19 cellular contexts compared by ENCODE assay signal in genomic region chr11:112229159-112229558, GRCh38. TPM values are rescaled to one million over a fixed set of nuclear protein-coding genes. Genes with fewer than 3 reads are reported as not detected.
DNase-seq lines count a peak whose midpoint lies in the region; ATAC-seq, FAIRE-seq and TF ChIP-seq lines count a peak whose summit lies in the region.
"Had no signal": no experiment of that assay in that cellular context is flagged by ENCODE, and none has a peak within 500 bp of the region (broad histone marks: within the 10 kb centered on the region; RNA-seq: fewer than 3 reads in every experiment).

No MANE protein-coding gene starts in this region.

- ATAC-seq in IMR-90 (ENCODE audit: low read depth) (no peak), K562 (no peak), natural killer cell (no peak)
- ATAC-seq: A549; CD8-positive, alpha-beta T cell; GM23338 had no signal

- no CpG with 5 or more reads among the region's 7 CpGs for WGBS in IMR-90 (ENCODE audit: extremely low coverage in 2 of 2, insufficient read length in 1 of 2), 2 experiments
- WGBS in K562 (ENCODE audit: insufficient coverage, low coverage, missing lambda C conversion rate), result 88% methylated on average over 7 of the region's 7 CpGs
- WGBS in smooth muscle cell (ENCODE audit: low lambda C conversion rate), result 99% methylated on average over 7 of the region's 7 CpGs

- H2BK120ac ChIP-seq in IMR-90 (ENCODE audit: low read depth, low read length), result peak overlapping the region; percentile 36; the same call in 1 of the 2 replicates

- no peaks in the 10 kb centered on the region for H3K27me3 ChIP-seq in IMR-90 (ENCODE audit: control insufficient read depth, insufficient read depth, low read length)
- no peaks in the 10 kb centered on the region for H3K27me3 ChIP-seq in K562 (ENCODE audit: control insufficient read depth in 2 of 2, insufficient read depth in 2 of 2, low read length in 2 of 2)
- no peaks in the 10 kb centered on the region for H3K27me3 ChIP-seq in smooth muscle cell (ENCODE audit: low read depth)

- no peak overlapping the region for H2AFZ ChIP-seq in IMR-90 (replicated peaks; ENCODE audit: low read length, poor library complexity)
- H2AFZ ChIP-seq in K562 (ENCODE audit: low read depth, low read length), result no peak overlapping the region
- H2AFZ ChIP-seq in smooth muscle cell (ENCODE audit: low read depth), result no peak overlapping the region
- H2AFZ ChIP-seq: GM23338 had no signal

- H4K20me1 ChIP-seq in IMR-90 (ENCODE audit: insufficient read depth, low read length) (peaks cover 6% of the 10 kb centered on the region; the same call in 1 of the 2 replicates), K562 (replicated peaks; ENCODE audit: control insufficient read depth, insufficient read depth, low read length) (no peaks in the 10 kb centered on the region), smooth muscle cell (ENCODE audit: low read depth) (no peaks in the 10 kb centered on the region)

- H3K4me3 Mint-ChIP-seq in activated naive CD8-positive, alpha-beta T cell treated with anti-CD3 and anti-CD28 coated beads for 36 hours, result no peak overlapping the region
- no peak overlapping the region for H3K4me3 Mint-ChIP-seq in natural killer cell
- H3K4me3 Mint-ChIP-seq: CD14-positive monocyte; CD8-positive, alpha-beta T cell; GM23338 had no signal

- no peak overlapping the region for H4K91ac ChIP-seq in IMR-90 (ENCODE audit: insufficient read depth, low read depth, low read length)

- TF ChIP-seq POLR2A in IMR-90 (IDR thresholded peaks at IDR 0.05; ENCODE audit: low read depth, low read length) (no peak), K562 (conservative IDR thresholded peaks at IDR 0.05) (no peak)

- peaks cover 12% of the 10 kb centered on the region for H3K36me3 Mint-ChIP-seq in activated naive CD8-positive, alpha-beta T cell treated with anti-CD3 and anti-CD28 coated beads for 36 hours
- H3K36me3 Mint-ChIP-seq in natural killer cell, result no peaks in the 10 kb centered on the region

- H3K9me3 ChIP-seq in IMR-90 (ENCODE audit: control insufficient read depth, insufficient read depth, low read length), result no peaks in the 10 kb centered on the region
- H3K9me3 ChIP-seq in SK-N-MC (ENCODE audit: low read depth, low read length), result no peaks in the 10 kb centered on the region
- no peaks in the 10 kb centered on the region for H3K9me3 ChIP-seq in K562 (replicated peaks; ENCODE audit: control insufficient read depth, insufficient read depth, low read depth, low read length)
- no peaks in the 10 kb centered on the region for H3K9me3 ChIP-seq in smooth muscle cell (replicated peaks; ENCODE audit: low read depth)
- H3K9me3 ChIP-seq: A549, Caco-2 had no signal

- H3K18ac ChIP-seq in IMR-90 (ENCODE audit: low read depth, low read length), result no peak overlapping the region; the same call in 1 of the 2 replicates

- H3K27ac ChIP-seq in IMR-90 (ENCODE audit: insufficient read depth, low read length) (no peak overlapping the region), SK-N-MC (no peak overlapping the region), K562 (ENCODE audit: extremely low read depth, low read depth, low read length) (no peak overlapping the region), smooth muscle cell (ENCODE audit: low read depth) (peak overlapping the region; percentile 64)
- H3K27ac ChIP-seq: A549 had no signal

- TF ChIP-seq RAD21 in IMR-90 (IDR thresholded peaks at IDR 0.05; ENCODE audit: low read length) (no peak), K562 (CRISPR knock-in tag; conservative IDR thresholded peaks at IDR 0.05 in 1 of 2, IDR thresholded peaks at IDR 0.05 in 1 of 2) (no peak)

- peak overlapping the region in 1 of 2 experiments; percentile 3; a peak in 1 of 4 replicates for H4K8ac ChIP-seq in IMR-90 (ENCODE audit: low read depth in 2 of 2, low read length in 2 of 2)

- TF ChIP-seq EP300 in K562 (IDR thresholded peaks at IDR 0.05; ENCODE audit: low read length), result no peak

- H3K56ac ChIP-seq in IMR-90 (ENCODE audit: extremely low read depth, insufficient read depth, low read length), result no peak overlapping the region

- no peak overlapping the region for H4K5ac ChIP-seq in IMR-90 (ENCODE audit: low read depth, low read length)

- FAIRE-seq in K562 (lab: Jason Lieb, UNC), result no peak
- FAIRE-seq: A549, HTR-8/SVneo had no signal

- H3K4me3 ChIP-seq in IMR-90 (ENCODE audit: insufficient read depth, low read depth, low read length) (no peak overlapping the region), SK-N-MC (no peak overlapping the region), K562 (no peak overlapping the region), smooth muscle cell (no peak overlapping the region)
- H3K4me3 ChIP-seq: A549, GM23338 had no signal

- dilution Hi-C loops in IMR-90 (cut with HindIII; ENCODE audit: low sequenced_read_pairs, unreplicated experiment), result no loop called here

- in situ Hi-C loops in IMR-90 (cut with MboI; ENCODE audit: low sequenced_read_pairs), result loop anchor here (10.0 kb wide), 2 partner anchors 136 to 1056 kb away; no protein-coding TSS in a partner anchor
- in situ Hi-C loops in K562 (cut with MboI), result loop anchor here (10.0 kb wide), 2 partner anchors 326 to 624 kb away; partner anchors contain the start of gene SIK2

- BruUV-seq in IMR-90 (replicated peaks; lab: Mats Ljungman, UMichigan) (no TSS peak), K562 (replicated peaks; lab: Mats Ljungman, UMichigan) (no TSS peak)

- no peak overlapping the region for H3K9ac ChIP-seq in IMR-90 (ENCODE audit: low read depth, low read length)
- H3K9ac ChIP-seq in SK-N-MC (ENCODE audit: insufficient read length), result peak overlapping the region; percentile 26
- H3K9ac ChIP-seq in K562 (ENCODE audit: insufficient read depth in 1 of 2, low read depth in 2 of 2, low read length in 2 of 2), result no peak overlapping the region
- H3K9ac ChIP-seq in smooth muscle cell (ENCODE audit: low read depth), result no peak overlapping the region

- intact Hi-C loops in IMR-90 (cut with micrococcal nuclease) (loop anchor here (10.0 kb wide), 2 partner anchors 326 to 354 kb away; partner anchors contain the start of genes ALG9, CFAP68 and FDXACB1), K562 (cut with micrococcal nuclease) (no loop called here), posterior vena cava (cut with DNase I) (no loop called here), natural killer cell (cut with micrococcal nuclease) (loop anchor here (10.0 kb wide), 1 partner anchor 226 kb away; no protein-coding TSS in a partner anchor)

- H2AK5ac ChIP-seq in IMR-90 (ENCODE audit: low read depth, low read length), result no peak overlapping the region

- H3K79me2 ChIP-seq in K562 (ENCODE audit: control insufficient read depth, insufficient read depth, low read length) (peaks cover 26% of the 10 kb centered on the region), smooth muscle cell (ENCODE audit: low read depth) (peaks cover 48% of the 10 kb centered on the region)

- CTCF ChIA-PET in IMR-90 (lab: Yijun Ruan, JAX), result interaction anchor here (2.4 kb wide), 1 partner anchor 51 kb away, joined by 10 read pairs; no protein-coding TSS in a partner anchor
- CTCF ChIA-PET in K562 (lab: Yijun Ruan, JAX; ENCODE audit: low intra/inter-chr PET ratio), result no interaction called here

- H3K4ac ChIP-seq in IMR-90 (ENCODE audit: low read depth, low read length), result no peak overlapping the region

- peaks cover 12% of the 10 kb centered on the region for H3K36me3 ChIP-seq in IMR-90 (ENCODE audit: control insufficient read depth, insufficient read depth, low read length)
- H3K36me3 ChIP-seq in SK-N-MC (ENCODE audit: insufficient read depth, low read length), result peaks cover 49% of the 10 kb centered on the region
- peaks cover 50% of the 10 kb centered on the region for H3K36me3 ChIP-seq in K562 (ENCODE audit: control insufficient read depth, insufficient read depth, low read length)
- H3K36me3 ChIP-seq in smooth muscle cell (ENCODE audit: low read depth), result no peaks in the 10 kb centered on the region

- peaks cover 24 to 52% of the 10 kb centered on the region in 2 experiments for H3K79me1 ChIP-seq in IMR-90 (ENCODE audit: low read depth in 1 of 2, low read length in 2 of 2)

- peaks cover 15% of the 10 kb centered on the region for H3K4me1 Mint-ChIP-seq in activated naive CD8-positive, alpha-beta T cell treated with anti-CD3 and anti-CD28 coated beads for 36 hours
- H3K4me1 Mint-ChIP-seq in natural killer cell, result peaks cover 20 to 30% of the 10 kb centered on the region in 2 donors

- no peak overlapping the region for H2AK9ac ChIP-seq in IMR-90 (replicated peaks; ENCODE audit: low read depth, low read length, poor library complexity)

- H3K4me2 ChIP-seq in IMR-90 (ENCODE audit: low read depth, low read length), result no peak overlapping the region
- H3K4me2 ChIP-seq in K562 (ENCODE audit: insufficient read depth, low read length), result no peak overlapping the region
- H3K4me2 ChIP-seq in smooth muscle cell, result no peak overlapping the region
- H3K4me2 ChIP-seq: A549, GM23338 had no signal

- no peak overlapping the region for H2BK20ac ChIP-seq in IMR-90 (ENCODE audit: low read depth, low read length)

- TF ChIP-seq CTCF in IMR-90 (conservative IDR thresholded peaks at IDR 0.05; ENCODE audit: low read depth, low read length), result no peak
- TF ChIP-seq CTCF in K562 (IDR thresholded peaks at IDR 0.05 in 2 of 3, conservative IDR thresholded peaks at IDR 0.05 in 1 of 3; ENCODE audit: insufficient read depth in 2 of 3, low read depth in 1 of 3, low read length in 3 of 3), result no peak
- no peak for TF ChIP-seq CTCF in smooth muscle cell (IDR thresholded peaks at IDR 0.05; ENCODE audit: borderline replicate concordance, insufficient read depth, poor library complexity, severe bottlenecking)
- TF ChIP-seq CTCF in natural killer cell (IDR thresholded peaks at IDR 0.05), result no peak

- H2BK5ac ChIP-seq in IMR-90 (ENCODE audit: low read depth, low read length, poor library complexity, severe bottlenecking), result peak overlapping the region; percentile 55

- H3K23ac ChIP-seq in IMR-90 (ENCODE audit: low read depth, low read length), result no peak overlapping the region

- DNase-seq in IMR-90 (no peak), SK-N-MC (ENCODE audit: low read depth, low spot score) (no peak), K562 (ENCODE audit: extremely low read depth in 1 of 4, low spot score in 3 of 4) (no peak), smooth muscle cell (lab: John Stamatoyannopoulos, UW; ENCODE audit: unreplicated experiment) (no peak), posterior vena cava (ENCODE audit: low spot score) (no peak), natural killer cell (no peak), COLO829 (ENCODE audit: low spot score) (no peak)
- no peak for DNase-seq in activated naive CD8-positive, alpha-beta T cell treated with anti-CD3 and anti-CD28 coated beads for 36 hours
- DNase-seq: Caco-2; CD8-positive, alpha-beta T cell; DMS 273 treated with DMSO at 0.1 percent for 48 hours; H7; KG1 had no signal

- H3K27me3 Mint-ChIP-seq in activated naive CD8-positive, alpha-beta T cell treated with anti-CD3 and anti-CD28 coated beads for 36 hours, result no peaks in the 10 kb centered on the region
- H3K27me3 Mint-ChIP-seq in natural killer cell (ENCODE audit: low read depth in 2 of 2), result no peaks in the 10 kb centered on the region

- no peaks in the 10 kb centered on the region; the same call in 1 of the 2 replicates for H3K9me1 ChIP-seq in IMR-90 (ENCODE audit: insufficient read depth, low read length)
- no peaks in the 10 kb centered on the region for H3K9me1 ChIP-seq in K562 (ENCODE audit: control insufficient read depth, insufficient read depth, low read length)

- POLR2A ChIA-PET in IMR-90 (lab: Charles Lee; ENCODE audit: unreplicated experiment), result no interaction called here
- POLR2A ChIA-PET in K562 (lab: Yijun Ruan, JAX), result no interaction called here

- H3K27ac Mint-ChIP-seq in activated naive CD8-positive, alpha-beta T cell treated with anti-CD3 and anti-CD28 coated beads for 36 hours, result no peak overlapping the region
- no peak overlapping the region for H3K27ac Mint-ChIP-seq in natural killer cell
- H3K27ac Mint-ChIP-seq: CD14-positive monocyte; CD8-positive, alpha-beta T cell; GM23338 had no signal

- H3K9me3 Mint-ChIP-seq in activated naive CD8-positive, alpha-beta T cell treated with anti-CD3 and anti-CD28 coated beads for 36 hours, result no peaks in the 10 kb centered on the region
- no peaks in the 10 kb centered on the region for H3K9me3 Mint-ChIP-seq in natural killer cell
- H3K9me3 Mint-ChIP-seq: CD8-positive, alpha-beta T cell; GM23338 had no signal

- no peak overlapping the region for H3K14ac ChIP-seq in IMR-90 (replicated peaks; ENCODE audit: low read depth, low read length)

- no peak overlapping the region for H2BK15ac ChIP-seq in IMR-90 (ENCODE audit: low read depth, low read length)

- H3K4me1 ChIP-seq in IMR-90 (ENCODE audit: control insufficient read depth, insufficient read depth, low read length) (peaks cover 8% of the 10 kb centered on the region; the same call in 1 of the 2 replicates), K562 (replicated peaks in 1 of 2; ENCODE audit: control insufficient read depth in 2 of 2, insufficient read depth in 2 of 2, low read length in 2 of 2) (peaks cover 4 to 5% of the 10 kb centered on the region in 2 experiments; a peak in 3 of 5 replicates), smooth muscle cell (ENCODE audit: low read depth) (peaks cover 8% of the 10 kb centered on the region)

- H3F3A ChIP-seq in smooth muscle cell (ENCODE audit: low read depth), result no peaks in the 10 kb centered on the region

RNA-seq across cellular contexts. Expression of gene PTS, which starts 2.9 kb away (rescaled TPM):
- total RNA-seq in IMR-90 (2012; rRNA removed) (21.0 and 63.6 TPM in 2 replicates), K562 (2014; rRNA removed) (36.5 and 41.1 TPM in 2 replicates), K562 (2014; rRNA removed; fragmentation: Illumina TruSeq; extraction: Trizol) (40.3 and 43.0 TPM in 2 replicates), K562 (2015; rRNA removed; fragmentation: Illumina TruSeq; extraction: Trizol) (28.8 and 31.6 TPM in 2 replicates), K562 (2021) (31.9 and 38.2 TPM in 2 replicates), smooth muscle cell (70.9 and 77.4 TPM in 2 replicates), posterior vena cava (10 to 100 TPM; 44.2 to 51.8 TPM), natural killer cell (100 to 1,000 TPM in 1 of 3 donors, 10 to 100 TPM in 2; 86.7 to 106 (median 97.4) TPM)
- polyA plus RNA-seq in IMR-90 (2012; rRNA removed) (50.7 and 51.8 TPM in 2 replicates), K562 (2011; rRNA removed) (30.3 and 42.1 TPM in 2 replicates), K562 (2014; fragmentation: Illumina TruSeq; extraction: Trizol) (27.1 and 29.8 TPM in 2 replicates), K562 (2014; fragmentation: Nextera tagmentation; extraction: Ambion mirVana) (10 to 100 TPM; 70.4 to 72.7 TPM), K562 (2014; rRNA removed) (51.9 and 58.9 TPM in 2 replicates), smooth muscle cell (75.4 and 102 TPM in 2 replicates)
- polyA plus RNA-seq in IMR-90 (2012; cell fraction: cytosol; rRNA removed), result 17.3 and 17.8 TPM in 2 replicates
- polyA plus RNA-seq in IMR-90 (2012; cell fraction: nucleus; rRNA removed; ENCODE audit: low replicate concordance), result 8.7 and 72.6 TPM in 2 replicates
- 29.6 and 90.6 TPM in 2 replicates for total RNA-seq in K562 (2011; cell fraction: chromatin; rRNA removed; ENCODE audit: low replicate concordance)
- 18.8 and 24.5 TPM in 2 replicates for total RNA-seq in K562 (2011; cell fraction: nucleolus; rRNA removed)
- 44.4 and 73.2 TPM in 2 replicates for total RNA-seq in K562 (2011; cell fraction: nucleoplasm; rRNA removed)
- polyA plus RNA-seq in K562 (2011; cell fraction: cytosol; rRNA removed), result 11.6 and 22.2 TPM in 2 replicates
- 27.5 and 32.6 TPM in 2 replicates for polyA plus RNA-seq in K562 (2011; cell fraction: nucleus; rRNA removed)
- 18.6 and 33.9 TPM in 2 replicates for polyA plus RNA-seq in K562 (2012)
- polyA minus RNA-seq in K562 (2011; rRNA and poly(A)+ RNA removed), result 19.8 and 26.8 TPM in 2 replicates
- 6.4 and 9.6 TPM in 2 replicates for polyA minus RNA-seq in K562 (2011; cell fraction: cytosol; rRNA and poly(A)+ RNA removed)
- polyA minus RNA-seq in K562 (2011; cell fraction: nucleus; rRNA and poly(A)+ RNA removed), result 14.0 and 19.3 TPM in 2 replicates
- 10 to 100 TPM; 28.9 to 31.0 TPM for total RNA-seq in activated naive CD8-positive, alpha-beta T cell treated with anti-CD3 and anti-CD28 coated beads for 36 hours

RNA-seq across cellular contexts. Expression of gene PLET1, which starts 31.5 kb away (rescaled TPM):
- total RNA-seq in IMR-90 (2012; rRNA removed) (not detected in 2 replicates), K562 (2014; rRNA removed) (not detected in 2 replicates), K562 (2014; rRNA removed; fragmentation: Illumina TruSeq; extraction: Trizol) (not detected in 2 replicates), K562 (2015; rRNA removed; fragmentation: Illumina TruSeq; extraction: Trizol) (not detected in 2 replicates), K562 (2021) (not detected in 2 replicates), smooth muscle cell (not detected in 2 replicates), posterior vena cava (not detected), natural killer cell (not detected)
- polyA plus RNA-seq in IMR-90 (2012; rRNA removed) (not detected in 2 replicates), K562 (2011; rRNA removed) (not detected in 2 replicates), K562 (2014; fragmentation: Illumina TruSeq; extraction: Trizol) (not detected in 2 replicates), K562 (2014; fragmentation: Nextera tagmentation; extraction: Ambion mirVana) (not detected), K562 (2014; rRNA removed) (not detected in 2 replicates), smooth muscle cell (0.15 TPM in 1 of 2 replicates, not detected in the other)
- polyA plus RNA-seq in IMR-90 (2012; cell fraction: cytosol; rRNA removed), result not detected in 2 replicates
- not detected in 2 replicates for polyA plus RNA-seq in IMR-90 (2012; cell fraction: nucleus; rRNA removed; ENCODE audit: low replicate concordance)
- total RNA-seq in K562 (2011; cell fraction: chromatin; rRNA removed; ENCODE audit: low replicate concordance), result not detected in 2 replicates
- not detected in 2 replicates for total RNA-seq in K562 (2011; cell fraction: nucleolus; rRNA removed)
- not detected in 2 replicates for total RNA-seq in K562 (2011; cell fraction: nucleoplasm; rRNA removed)
- polyA plus RNA-seq in K562 (2011; cell fraction: cytosol; rRNA removed), result not detected in 2 replicates
- not detected in 2 replicates for polyA plus RNA-seq in K562 (2011; cell fraction: nucleus; rRNA removed)
- polyA plus RNA-seq in K562 (2012), result not detected in 2 replicates
- polyA minus RNA-seq in K562 (2011; rRNA and poly(A)+ RNA removed), result not detected in 2 replicates
- not detected in 2 replicates for polyA minus RNA-seq in K562 (2011; cell fraction: cytosol; rRNA and poly(A)+ RNA removed)
- polyA minus RNA-seq in K562 (2011; cell fraction: nucleus; rRNA and poly(A)+ RNA removed), result not detected in 2 replicates
- total RNA-seq in activated naive CD8-positive, alpha-beta T cell treated with anti-CD3 and anti-CD28 coated beads for 36 hours, result not detected
- total RNA-seq: Caco-2; CD8-positive, alpha-beta T cell; Daoy; GM23338; H7 had no signal
- polyA plus RNA-seq: A549, BJ, CD14-positive monocyte, GM23338 had no signal

RNA-seq across cellular contexts. Expression of gene BCO2, which starts 53.8 kb away (rescaled TPM):
- 0.18 and 0.83 TPM in 2 replicates for total RNA-seq in IMR-90 (2012; rRNA removed)
- 0.20 and 0.68 TPM in 2 replicates for polyA plus RNA-seq in IMR-90 (2012; rRNA removed)
- 0.03 and 0.04 TPM in 2 replicates for polyA plus RNA-seq in IMR-90 (2012; cell fraction: cytosol; rRNA removed)
- 0.32 and 4.6 TPM in 2 replicates for polyA plus RNA-seq in IMR-90 (2012; cell fraction: nucleus; rRNA removed; ENCODE audit: low replicate concordance)
- total RNA-seq in K562 (2011; cell fraction: chromatin; rRNA removed; ENCODE audit: low replicate concordance), result 0.83 and 5.0 TPM in 2 replicates
- 0.17 and 1.4 TPM in 2 replicates for total RNA-seq in K562 (2011; cell fraction: nucleolus; rRNA removed)
- total RNA-seq in K562 (2011; cell fraction: nucleoplasm; rRNA removed), result 1.4 and 3.3 TPM in 2 replicates
- total RNA-seq in K562 (2014; rRNA removed), result 0.69 TPM in 1 of 2 replicates, not detected in the other
- total RNA-seq in K562 (2014; rRNA removed; fragmentation: Illumina TruSeq; extraction: Trizol), result 0.54 and 1.0 TPM in 2 replicates
- 0.91 and 1.4 TPM in 2 replicates for total RNA-seq in K562 (2015; rRNA removed; fragmentation: Illumina TruSeq; extraction: Trizol)
- total RNA-seq in K562 (2021), result 0.42 and 0.60 TPM in 2 replicates
- polyA plus RNA-seq in K562 (2011; rRNA removed), result 0.52 and 0.58 TPM in 2 replicates
- polyA plus RNA-seq in K562 (2011; cell fraction: cytosol; rRNA removed), result 0.09 and 0.15 TPM in 2 replicates
- polyA plus RNA-seq in K562 (2011; cell fraction: nucleus; rRNA removed), result 0.82 and 2.4 TPM in 2 replicates
- polyA plus RNA-seq in K562 (2012), result 0.18 and 1.1 TPM in 2 replicates
- 0.31 and 0.61 TPM in 2 replicates for polyA plus RNA-seq in K562 (2014; fragmentation: Illumina TruSeq; extraction: Trizol)
- under 1 TPM; 0.21 to 0.24 TPM for polyA plus RNA-seq in K562 (2014; fragmentation: Nextera tagmentation; extraction: Ambion mirVana)
- 0.64 and 0.90 TPM in 2 replicates for polyA plus RNA-seq in K562 (2014; rRNA removed)
- 0.35 and 2.0 TPM in 2 replicates for polyA minus RNA-seq in K562 (2011; rRNA and poly(A)+ RNA removed)
- polyA minus RNA-seq in K562 (2011; cell fraction: cytosol; rRNA and poly(A)+ RNA removed), result not detected in 2 replicates
- polyA minus RNA-seq in K562 (2011; cell fraction: nucleus; rRNA and poly(A)+ RNA removed), result 0.40 and 1.3 TPM in 2 replicates
- 0.13 and 1.8 TPM in 2 replicates for total RNA-seq in smooth muscle cell
- polyA plus RNA-seq in smooth muscle cell, result 0.82 and 2.0 TPM in 2 replicates
- total RNA-seq in activated naive CD8-positive, alpha-beta T cell treated with anti-CD3 and anti-CD28 coated beads for 36 hours, result under 1 TPM; 0.40 to 0.41 TPM
- total RNA-seq in posterior vena cava, result 1 to 10 TPM; 3.8 TPM
- 1 to 10 TPM; 3.9 to 7.2 (median 5.8) TPM for total RNA-seq in natural killer cell

Comparison
In these comparisons a context has a peak if more than half of its experiments do, and no peak if none do; other contexts are left out.
1. intact Hi-C loops: an anchor here in IMR-90 (10.0 kb wide) and natural killer cell (10.0 kb wide); none called in K562 and posterior vena cava.